In the genomic region with DNA sequence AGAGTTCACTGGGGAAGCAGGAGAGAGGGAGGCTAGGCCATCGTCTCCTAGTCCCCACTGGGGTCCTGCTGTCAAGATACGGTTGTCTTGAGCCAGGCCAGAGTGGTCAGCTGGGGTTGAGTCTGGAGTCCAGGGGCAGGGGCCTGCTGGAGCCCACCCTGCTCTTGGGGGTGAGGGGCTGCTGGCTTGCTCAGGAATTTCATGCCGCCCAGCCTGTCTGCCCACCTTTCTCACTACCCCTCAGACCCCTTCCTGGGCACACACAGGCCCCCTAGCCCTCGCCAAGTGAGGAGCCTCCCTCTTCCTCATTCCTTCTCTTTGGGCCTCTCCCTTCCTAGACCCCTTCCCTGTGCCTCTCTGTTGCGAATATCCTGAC, we compare ENCODE assay signal across 8 cellular contexts.
DNase-seq lines count a peak whose midpoint lies in the region; ATAC-seq, FAIRE-seq and TF ChIP-seq lines count a peak whose summit lies in the region.

No MANE protein-coding gene starts in this region.

- no peaks in the 10 kb centered on the region for H3F3A ChIP-seq in Loucy (ENCODE audit: low read depth)

- DNase-seq in choroid plexus epithelial cell (ENCODE audit: low read depth) = no peak
- no peak for DNase-seq in nephron progenitor cell
- DNase-seq in NCI-H526 treated with DMSO at 0.1 percent for 48 hours (lab: John Stamatoyannopoulos, UW) = no peak
- no peak for DNase-seq in hepatic stellate cell (ENCODE audit: low spot score)
- DNase-seq in RCC 7860 (ENCODE audit: low spot score) = no peak

- peaks cover 21 to 47% (median 38%) of the 10 kb centered on the region in 11 experiments; a peak in 21 of 22 replicates for H3K36me3 ChIP-seq in BLaER1 treated with 17β-estradiol and CSF1 and Interleukin-3, amounts not matched to agents 10 nM and 100 nM
- no peaks in the 10 kb centered on the region for H3K36me3 ChIP-seq in Loucy (ENCODE audit: insufficient read depth, low read length)

- peak overlapping the region; percentile 99 to 100 (median 100) for H3K4me2 ChIP-seq in BLaER1 treated with 17β-estradiol and CSF1 and Interleukin-3, amounts not matched to agents 10 nM and 100 nM
- H3K4me2 ChIP-seq in Loucy (ENCODE audit: low read depth, low read length, poor library complexity, severe bottlenecking) = peak overlapping the region; percentile 78

- TF ChIP-seq CTCF in Loucy (conservative IDR thresholded peaks at IDR 0.05; ENCODE audit: low read length) (no peak), choroid plexus epithelial cell (conservative IDR thresholded peaks at IDR 0.05; ENCODE audit: low read depth, low read length) (no peak), nephron progenitor cell (IDR thresholded peaks at IDR 0.05) (no peak)

- no peaks in the 10 kb centered on the region for H3K9me3 Mint-ChIP-seq in nephron progenitor cell

- peak overlapping the region; percentile 79 to 97 (median 88) for H3K4me3 ChIP-seq in BLaER1 treated with 17β-estradiol and CSF1 and Interleukin-3, amounts not matched to agents 10 nM and 100 nM
- H3K4me3 ChIP-seq in Loucy (ENCODE audit: low read length, poor library complexity, severe bottlenecking) (peak overlapping the region; percentile 87), choroid plexus epithelial cell (ENCODE audit: low read depth, low read length) (peak overlapping the region; percentile 83)

- H3K9ac ChIP-seq in BLaER1 treated with 17β-estradiol and CSF1 and Interleukin-3, amounts not matched to agents 10 nM and 100 nM = peak overlapping the region; percentile 82 to 95 (median 90)
- peak overlapping the region; percentile 82 for H3K9ac ChIP-seq in Loucy (ENCODE audit: low read depth, low read length, poor library complexity, severe bottlenecking)

- H3K27ac Mint-ChIP-seq in nephron progenitor cell = no peak overlapping the region

- no peaks in the 10 kb centered on the region for H3K9me2 ChIP-seq in Loucy (replicated peaks; ENCODE audit: low read depth, low read length)

- H3K36me3 Mint-ChIP-seq in nephron progenitor cell (ENCODE audit: low read depth) = no peaks in the 10 kb centered on the region

- no peak for FAIRE-seq in RCC 7860 (lab: Jason Lieb, UNC)

- peaks cover 81 to 91% (median 86%) of the 10 kb centered on the region in 11 experiments for H4K20me1 ChIP-seq in BLaER1 treated with 17β-estradiol and CSF1 and Interleukin-3, amounts not matched to agents 10 nM and 100 nM
- H4K20me1 ChIP-seq in Loucy (ENCODE audit: insufficient read depth, low read length, poor library complexity, severe bottlenecking) = peaks cover 35% of the 10 kb centered on the region

- no peaks in the 10 kb centered on the region for H3K27me3 ChIP-seq in BLaER1 treated with 17β-estradiol and CSF1 and Interleukin-3, amounts not matched to agents 10 nM and 100 nM
- H3K27me3 ChIP-seq in Loucy (ENCODE audit: insufficient read depth, low read length, poor library complexity, severe bottlenecking) = peaks cover 4% of the 10 kb centered on the region

- peak overlapping the region; percentile 79 to 91 (median 86) for H3K27ac ChIP-seq in BLaER1 treated with 17β-estradiol and CSF1 and Interleukin-3, amounts not matched to agents 10 nM and 100 nM

- H3K4me3 Mint-ChIP-seq in nephron progenitor cell = peak overlapping the region; percentile 90

- H3K4me1 Mint-ChIP-seq in nephron progenitor cell = peaks cover 65% of the 10 kb centered on the region

- no peaks in the 10 kb centered on the region for H3K27me3 Mint-ChIP-seq in nephron progenitor cell (ENCODE audit: low read depth, poor library complexity)

- peaks cover 63 to 69% (median 65%) of the 10 kb centered on the region in 10 experiments for H3K4me1 ChIP-seq in BLaER1 treated with 17β-estradiol and CSF1 and Interleukin-3, amounts not matched to agents 10 nM and 100 nM
- peaks cover 5% of the 10 kb centered on the region for H3K4me1 ChIP-seq in Loucy (ENCODE audit: insufficient read depth, low read length, poor library complexity, severe bottlenecking)

- peaks cover 85% of the 10 kb centered on the region for H3K79me2 ChIP-seq in Loucy (ENCODE audit: insufficient read depth, low read length)

- H2AFZ ChIP-seq in Loucy (ENCODE audit: low read length) = no peak overlapping the region

- H3K9me3 ChIP-seq in BLaER1 treated with 17β-estradiol and CSF1 and Interleukin-3, amounts not matched to agents 10 nM and 100 nM (replicated peaks in 1 of 11) = peaks cover 0 to 4% (median 0%) of the 10 kb centered on the region in 11 experiments; a peak in 1 of 22 replicates
- H3K9me3 ChIP-seq in Loucy (ENCODE audit: insufficient read depth, low read depth, low read length) = no peaks in the 10 kb centered on the region

- no peak for ATAC-seq in HG03175 (IDR thresholded peaks at IDR 0.05; ENCODE audit: unreplicated experiment)
